16 cellular contexts compared by ENCODE assay signal in genomic region chr9:115069771-115070170, GRCh38. TPM values are rescaled to one million over a fixed set of nuclear protein-coding genes. Genes with fewer than 3 reads are reported as not detected.
DNase-seq lines count a peak whose midpoint lies in the region; ATAC-seq and TF ChIP-seq lines count a peak whose summit lies in the region.
"Had no signal": no experiment of that assay in that cellular context is flagged by ENCODE, and none has a peak within 500 bp of the region (broad histone marks: within the 10 kb centered on the region; RNA-seq: fewer than 3 reads in every experiment).

No MANE protein-coding gene starts in this region.

- DNase-seq in A673 (ENCODE audit: low spot score) (no peak), sigmoid colon (no peak), uterus (no peak), HUDEP-2 (lab: John Stamatoyannopoulos, UW; ENCODE audit: unreplicated experiment in 76 of 76) (no peak)
- no peak for DNase-seq in activated CD4-positive, CD25-positive, alpha-beta regulatory T cell treated with anti-CD3 and anti-CD28 coated beads, Interleukin-2, amount 50 U/mL, for 72 hours
- DNase-seq: CD4-positive, alpha-beta memory T cell; DMS153; DMS79; GDM1; GM23248 had no signal

- BruUV-seq in A673 (replicated peaks; lab: Mats Ljungman, UMichigan): no TSS peak

- intact Hi-C loops in A673 (cut with micrococcal nuclease; ENCODE audit: unreplicated experiment): no loop called here
- intact Hi-C loops in sigmoid colon (cut with DNase I): no loop called here
- intact Hi-C loops in uterus (cut with DNase I; ENCODE audit: low total_unique reads): no loop called here

- ATAC-seq in gastroesophageal sphincter (no peak), HG02852 (IDR thresholded peaks at IDR 0.05; ENCODE audit: unreplicated experiment) (no peak)
- ATAC-seq: A549 had no signal

- H3K36me3 ChIP-seq in A673 (ENCODE audit: insufficient read depth, low read length, poor library complexity, severe bottlenecking) (peaks cover 58% of the 10 kb centered on the region), gastroesophageal sphincter (peaks cover 0 to 39% of the 10 kb centered on the region in 2 donors), sigmoid colon (peaks cover 24 to 69% (median 50%) of the 10 kb centered on the region in 4 donors), uterus (no peaks in the 10 kb centered on the region)
- H3K36me3 ChIP-seq: BLaER1, HAP-1 had no signal

- TF ChIP-seq POLR2A in gastroesophageal sphincter (IDR thresholded peaks at IDR 0.05) (no peak), sigmoid colon (IDR thresholded peaks at IDR 0.05) (no peak), uterus (IDR thresholded peaks at IDR 0.05) (no peak)

- H3K27ac ChIP-seq in A673 (ENCODE audit: low read depth, low read length, poor library complexity, severe bottlenecking): peak overlapping the region; percentile 43
- H3K27ac ChIP-seq in gastroesophageal sphincter: peak overlapping the region; percentile 76 to 92 (median 87)
- H3K27ac ChIP-seq in sigmoid colon: peak overlapping the region; percentile 67 to 91 (median 78)
- peak overlapping the region; percentile 6 to 92 for H3K27ac ChIP-seq in uterus
- H3K27ac ChIP-seq: 22Rv1, A549, BLaER1, GM23248 had no signal

- H3K27me3 ChIP-seq in A673 (replicated peaks; ENCODE audit: insufficient read depth, low read depth, low read length, poor library complexity): no peaks in the 10 kb centered on the region
- no peaks in the 10 kb centered on the region for H3K27me3 ChIP-seq in gastroesophageal sphincter
- H3K27me3 ChIP-seq in sigmoid colon: no peaks in the 10 kb centered on the region
- no peaks in the 10 kb centered on the region for H3K27me3 ChIP-seq in uterus
- H3K27me3 ChIP-seq: BLaER1 had no signal

- H3K4me1 ChIP-seq in A673 (ENCODE audit: insufficient read depth, low read length, poor library complexity, severe bottlenecking) (peaks cover 22% of the 10 kb centered on the region), gastroesophageal sphincter (peaks cover 7 to 52% (median 8%) of the 10 kb centered on the region in 3 donors), sigmoid colon (peaks cover 0 to 77% (median 70%) of the 10 kb centered on the region in 4 donors), uterus (no peaks in the 10 kb centered on the region)
- H3K4me1 ChIP-seq: A549, BLaER1, HAP-1 had no signal

- CTCF ChIA-PET in A673 (lab: Charles Lee): no interaction called here

- H3K9me3 ChIP-seq in A673 (ENCODE audit: low read depth, low read length, poor library complexity, severe bottlenecking): no peaks in the 10 kb centered on the region
- no peaks in the 10 kb centered on the region for H3K9me3 ChIP-seq in gastroesophageal sphincter
- H3K9me3 ChIP-seq in sigmoid colon: no peaks in the 10 kb centered on the region
- H3K9me3 ChIP-seq in uterus: no peaks in the 10 kb centered on the region
- H3K9me3 ChIP-seq: A549, BLaER1, HAP-1 had no signal

- no peak for TF ChIP-seq CTCF in A673 (conservative IDR thresholded peaks at IDR 0.05; ENCODE audit: low read depth, low read length)
- no peak for TF ChIP-seq CTCF in gastroesophageal sphincter (IDR thresholded peaks at IDR 0.05)
- TF ChIP-seq CTCF in sigmoid colon (IDR thresholded peaks at IDR 0.05): no peak
- no peak for TF ChIP-seq CTCF in uterus (IDR thresholded peaks at IDR 0.05)

- TF ChIP-seq EP300 in gastroesophageal sphincter (IDR thresholded peaks at IDR 0.05) (no peak), sigmoid colon (IDR thresholded peaks at IDR 0.05) (no peak)

- no peak overlapping the region for H3K4me3 ChIP-seq in A673 (ENCODE audit: low read depth, low read length, poor library complexity, severe bottlenecking)
- H3K4me3 ChIP-seq in gastroesophageal sphincter: no peak overlapping the region
- H3K4me3 ChIP-seq in sigmoid colon: no peak overlapping the region
- no peak overlapping the region for H3K4me3 ChIP-seq in uterus
- H3K4me3 ChIP-seq: A549, BLaER1, GM23248, HAP-1 had no signal

- WGBS in gastroesophageal sphincter (ENCODE audit: low coverage in 1 of 2), 2 donors: no CpG with 5 or more reads among the region's 1 CpG
- WGBS in sigmoid colon, 2 donors: 90 to 95% methylated on average over 1 of the region's 1 CpG

- POLR2A ChIA-PET in A673 (lab: Charles Lee; ENCODE audit: low non-redundant PET): no interaction called here

RNA-seq across cellular contexts. Expression of gene TNC, which starts 48.2 kb away (rescaled TPM):
- total RNA-seq in A673 (2021) (202 and 206 TPM in 2 replicates), gastroesophageal sphincter (100 to 1,000 TPM; 194 to 799 (median 466) TPM), sigmoid colon (100 to 1,000 TPM; 127 to 742 (median 590) TPM), uterus (100 to 1,000 TPM in 2 of 4 donors, 10 to 100 TPM in 2; 79.7 to 242 (median 161) TPM)
- polyA plus RNA-seq in sigmoid colon: 10 to 100 TPM in 1 of 3 donors, 1 to 10 TPM in 1, under 1 TPM in 1; 0.69 to 37.8 (median 1.2) TPM
- total RNA-seq: CD4-positive, alpha-beta memory T cell had no signal
- polyA plus RNA-seq: CD4-positive, alpha-beta memory T cell had no signal
